In the genomic region with DNA sequence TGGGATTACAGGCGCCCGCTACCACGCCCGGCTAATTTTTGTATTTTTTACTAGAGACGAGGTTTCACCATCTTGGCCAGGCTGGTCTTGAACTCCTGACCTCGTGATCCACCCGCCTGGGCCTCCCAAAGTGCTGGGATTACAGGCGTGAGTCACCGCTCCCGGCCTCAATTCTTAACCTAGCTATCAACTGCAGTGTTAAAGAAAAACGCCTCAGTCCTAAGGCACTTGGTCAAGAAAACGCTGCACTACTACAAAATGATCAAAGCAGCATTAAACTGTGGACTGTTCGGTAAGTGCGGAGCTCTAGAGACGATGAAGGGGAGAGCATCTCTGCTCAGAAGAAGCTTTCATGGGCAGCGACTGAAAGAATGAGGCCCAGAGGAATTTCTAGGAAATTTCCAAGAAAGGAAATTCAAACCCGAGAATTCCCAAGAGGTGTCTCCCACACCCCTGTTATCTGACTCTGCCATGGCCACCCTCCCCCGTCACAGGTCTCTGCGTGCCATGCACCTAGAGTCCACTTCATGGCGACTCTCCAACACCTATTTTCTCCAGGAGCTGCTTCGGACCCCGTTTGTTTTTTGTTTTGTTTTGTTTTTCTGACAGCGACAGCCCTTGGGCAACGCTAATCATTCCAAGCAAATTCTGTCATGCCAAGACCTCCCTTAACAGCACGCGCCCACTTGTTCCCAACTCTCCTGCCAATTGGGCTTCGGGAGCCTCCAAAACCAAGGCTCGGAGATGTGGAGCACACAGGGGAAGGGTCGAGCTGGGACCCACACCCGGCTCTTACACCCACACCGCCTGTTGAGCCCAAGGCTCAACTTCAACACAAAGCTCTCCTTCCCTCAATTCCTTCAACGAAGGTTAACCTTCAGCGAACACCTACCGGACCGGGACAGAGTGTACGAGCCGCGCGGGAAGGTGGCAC, we compare ENCODE assay signal across 10 cellular contexts. TPM values are rescaled to one million over a fixed set of nuclear protein-coding genes. Genes with fewer than 3 reads are reported as not detected.
DNase-seq lines count a peak whose midpoint lies in the region; TF ChIP-seq lines count a peak whose summit lies in the region.
"Not testable (repeated sequence)": the region's sequence is repeated elsewhere in the genome, so short reads cannot be mapped to it uniquely, and the experiment has no call there.
"Had no signal": no experiment of that assay in that cellular context is flagged by ENCODE, and none has a peak within 500 bp of the region (broad histone marks: within the 10 kb centered on the region; RNA-seq: fewer than 3 reads in every experiment).

No MANE protein-coding gene starts in this region.

- H3K9me2 ChIP-seq in SK-N-SH, result not testable (repeated sequence)

- H3K36me3 ChIP-seq in CD8-positive, alpha-beta memory T cell (ENCODE audit: insufficient read depth, low read length); SK-N-SH (replicated peaks in 1 of 2; ENCODE audit: control insufficient read depth in 1 of 2, insufficient read depth in 2 of 2, low read length in 1 of 2); adipocyte (ENCODE audit: control insufficient read depth, insufficient read depth, low read length, severe bottlenecking): not testable (repeated sequence)
- H3K36me3 ChIP-seq in tibial nerve, result peaks cover 0 to 22% (median 0%) of the 10 kb centered on the region in 3 donors

- H3K4me2 ChIP-seq in SK-N-SH, result peak overlapping the region; percentile 88

- H3K27me3 ChIP-seq in CD8-positive, alpha-beta memory T cell (ENCODE audit: insufficient read depth, low read length, poor library complexity, severe bottlenecking); SK-N-SH (ENCODE audit: insufficient read depth); adipocyte (replicated peaks; ENCODE audit: control insufficient read depth, insufficient read depth, low read length); tibial nerve: not testable (repeated sequence)

- not testable (repeated sequence) for DNase-seq in CD8-positive, alpha-beta memory T cell; SK-N-SH; osteocyte (ENCODE audit: extremely low spot score, unreplicated experiment); tibial nerve (ENCODE audit: low spot score in 2 of 2)
- DNase-seq in adipocyte (ENCODE audit: low read depth), result peak; percentile 9
- DNase-seq in epithelial cell of esophagus (ENCODE audit: low read depth), result peak; percentile 8
- DNase-seq in kidney tubule cell (ENCODE audit: low spot score), result peak; percentile 40

- not testable (repeated sequence) for H3K27me3 Mint-ChIP-seq in CD8-positive, alpha-beta memory T cell; IgD-negative memory B cell; osteocyte (ENCODE audit: unreplicated experiment)

- POLR2A ChIA-PET in CD8-positive, alpha-beta memory T cell (lab: Charles Lee), result interaction anchor here (0.7 to 3.3 kb wide), 4 partner anchors 156 to 1312 kb away, joined by 3 to 40 read pairs (median 4); a partner anchor contains a TSS
- POLR2A ChIA-PET in SK-N-SH (lab: Yijun Ruan, JAX), result interaction anchor here (0.8 to 1.8 kb wide), 3 partner anchors 23 to 162 kb away, joined by 3 to 14 read pairs (median 5); a partner anchor contains a TSS

- H3K9me3 Mint-ChIP-seq in CD8-positive, alpha-beta memory T cell; IgD-negative memory B cell; osteocyte (ENCODE audit: unreplicated experiment): not testable (repeated sequence)

- peaks cover 12% of the 10 kb centered on the region; the same call in 1 of the 2 replicates for H4K20me1 ChIP-seq in SK-N-SH (ENCODE audit: insufficient read depth)

- peaks cover 22 to 45% (median 27%) of the 10 kb centered on the region in 3 donors for H3K4me1 Mint-ChIP-seq in CD8-positive, alpha-beta memory T cell
- peaks cover 7 to 16% (median 8%) of the 10 kb centered on the region in 3 donors for H3K4me1 Mint-ChIP-seq in IgD-negative memory B cell
- H3K4me1 Mint-ChIP-seq in osteocyte (ENCODE audit: unreplicated experiment), result peaks cover 25% of the 10 kb centered on the region

- TF ChIP-seq RAD21 in SK-N-SH (IDR thresholded peaks at IDR 0.05; ENCODE audit: low read length), result not testable (repeated sequence)

- H3K4me1 ChIP-seq in CD8-positive, alpha-beta memory T cell (ENCODE audit: insufficient read depth, low read length), result peaks cover 23% of the 10 kb centered on the region
- peaks cover 0 to 25% of the 10 kb centered on the region in 2 experiments; a peak in 2 of 4 replicates for H3K4me1 ChIP-seq in SK-N-SH (ENCODE audit: control insufficient read depth in 1 of 2, insufficient read depth in 2 of 2, low read depth in 1 of 2, low read length in 1 of 2)
- H3K4me1 ChIP-seq in adipocyte (ENCODE audit: control insufficient read depth, insufficient read depth, low read length), result not testable (repeated sequence)
- peaks cover 0 to 31% (median 17%) of the 10 kb centered on the region in 4 donors for H3K4me1 ChIP-seq in tibial nerve

- peaks cover 80% of the 10 kb centered on the region for H3K79me2 ChIP-seq in SK-N-SH (ENCODE audit: insufficient read depth)

- peaks cover 0 to 27% (median 5%) of the 10 kb centered on the region in 3 donors for H3K36me3 Mint-ChIP-seq in CD8-positive, alpha-beta memory T cell
- not testable (repeated sequence) for H3K36me3 Mint-ChIP-seq in IgD-negative memory B cell; osteocyte (ENCODE audit: unreplicated experiment)

- TF ChIP-seq POLR2A in tibial nerve (IDR thresholded peaks at IDR 0.05), result not testable (repeated sequence)

- H3K27ac ChIP-seq in CD8-positive, alpha-beta memory T cell (ENCODE audit: low read depth, low read length), result peak overlapping the region; percentile 90
- H3K27ac ChIP-seq in SK-N-SH (ENCODE audit: low read depth in 2 of 2, low read length in 1 of 2), result peak overlapping the region; percentile 43 to 52; a peak in 2 of 4 replicates
- peak overlapping the region; percentile 78 to 94 (median 88) for H3K27ac ChIP-seq in tibial nerve

- H3K9ac ChIP-seq in SK-N-SH (peak overlapping the region; percentile 85), adipocyte (ENCODE audit: low read length) (peak overlapping the region; percentile 93)

- not testable (repeated sequence) for H3K9me3 ChIP-seq in CD8-positive, alpha-beta memory T cell (ENCODE audit: low read length); SK-N-SH; adipocyte (ENCODE audit: control insufficient read depth, low read length); tibial nerve

- TF ChIP-seq EP300 in SK-N-SH (IDR thresholded peaks at IDR 0.05; ENCODE audit: borderline replicate concordance in 1 of 2, low read depth in 1 of 2, low read length in 1 of 2); tibial nerve (IDR thresholded peaks at IDR 0.05): not testable (repeated sequence)

- peak overlapping the region; percentile 89 to 97 (median 91) for H3K4me3 Mint-ChIP-seq in CD8-positive, alpha-beta memory T cell
- H3K4me3 Mint-ChIP-seq in IgD-negative memory B cell (peak overlapping the region; percentile 90 to 99 (median 96)), osteocyte (ENCODE audit: unreplicated experiment) (peak overlapping the region; percentile 92)

- not testable (repeated sequence) for H3F3A ChIP-seq in SK-N-SH (replicated peaks; ENCODE audit: insufficient read depth)

- H3K27ac Mint-ChIP-seq in CD8-positive, alpha-beta memory T cell, result peak overlapping the region; percentile 93 to 98 (median 95)
- H3K27ac Mint-ChIP-seq in IgD-negative memory B cell, result peak overlapping the region; percentile 91 to 98 (median 96)
- peak overlapping the region; percentile 87 for H3K27ac Mint-ChIP-seq in osteocyte (ENCODE audit: unreplicated experiment)

- 14% methylated on average over 39 of the region's 39 CpGs for WGBS in SK-N-SH (ENCODE audit: low lambda C conversion rate)
- WGBS in tibial nerve, 2 donors, result 24 to 28% methylated on average over 33 to 39 of the region's 39 CpGs

- CTCF ChIA-PET in CD8-positive, alpha-beta memory T cell (lab: Charles Lee), result interaction anchor here (0.7 to 2.6 kb wide), 9 partner anchors 10 to 1312 kb away, joined by 3 to 21 read pairs (median 5); a partner anchor contains a TSS
- CTCF ChIA-PET in SK-N-SH (lab: Yijun Ruan, JAX), result interaction anchor here (0.7 to 11.1 kb wide), 13 partner anchors 10 to 257 kb away, joined by 3 to 113 read pairs (median 4); a partner anchor contains a TSS

- TF ChIP-seq CTCF in SK-N-SH (IDR thresholded peaks at IDR 0.05); epithelial cell of esophagus (IDR thresholded peaks at IDR 0.05; ENCODE audit: insufficient read depth, low read depth, low read length, missing control alignments); osteocyte (IDR thresholded peaks at IDR 0.05); tibial nerve (IDR thresholded peaks at IDR 0.05): not testable (repeated sequence)

- peak overlapping the region; percentile 94 for H3K4me3 ChIP-seq in CD8-positive, alpha-beta memory T cell (ENCODE audit: low read length)
- peak overlapping the region; percentile 92 to 95 for H3K4me3 ChIP-seq in SK-N-SH (ENCODE audit: low read depth in 2 of 2, low read length in 1 of 2)
- peak overlapping the region; percentile 98 for H3K4me3 ChIP-seq in adipocyte (ENCODE audit: low read length)
- peak overlapping the region; percentile 93 for H3K4me3 ChIP-seq in epithelial cell of esophagus (ENCODE audit: low read length)
- H3K4me3 ChIP-seq in tibial nerve, result peak overlapping the region; percentile 65 to 90 (median 75)

- H2AFZ ChIP-seq in SK-N-SH (ENCODE audit: low read depth), result 0 out of 2 replicates have a peak overlapping the region, but pooled peaks have one; percentile 41

RNA-seq across cellular contexts. Expression of a gene that starts 0.7 kb away (rescaled TPM):
- total RNA-seq in CD8-positive, alpha-beta memory T cell, result 100 to 1,000 TPM; 111 to 113 TPM
- 43.2 TPM for polyA plus RNA-seq in CD8-positive, alpha-beta memory T cell
- polyA plus RNA-seq in IgD-negative memory B cell (43.3 TPM), SK-N-SH (2012; rRNA removed) (33.1 and 43.0 TPM in 2 replicates)
- 13.8 and 21.6 TPM in 2 replicates for polyA plus RNA-seq in SK-N-SH (2012; cell fraction: cytosol; rRNA removed)
- 128 and 157 TPM in 2 replicates for polyA plus RNA-seq in SK-N-SH (2012; cell fraction: nucleus; rRNA removed)
- total RNA-seq in osteocyte (64.8 and 67.0 TPM in 2 replicates), tibial nerve (10 to 100 TPM; 35.2 to 72.6 (median 50.5) TPM)

RNA-seq across cellular contexts. Expression of a gene that starts 1.4 kb away (rescaled TPM):
- total RNA-seq in CD8-positive, alpha-beta memory T cell, result 100 to 1,000 TPM; 303 to 318 TPM
- 179 TPM for polyA plus RNA-seq in CD8-positive, alpha-beta memory T cell
- polyA plus RNA-seq in IgD-negative memory B cell (168 TPM), SK-N-SH (2012; rRNA removed) (168 and 222 TPM in 2 replicates)
- polyA plus RNA-seq in SK-N-SH (2012; cell fraction: cytosol; rRNA removed), result 121 and 155 TPM in 2 replicates
- polyA plus RNA-seq in SK-N-SH (2012; cell fraction: nucleus; rRNA removed), result 55.3 and 95.6 TPM in 2 replicates
- total RNA-seq in osteocyte (253 and 281 TPM in 2 replicates), tibial nerve (100 to 1,000 TPM; 108 to 190 (median 153) TPM)

RNA-seq across cellular contexts. Expression of a gene that starts 17.6 kb away (rescaled TPM):
- total RNA-seq in CD8-positive, alpha-beta memory T cell, result not detected
- polyA plus RNA-seq in CD8-positive, alpha-beta memory T cell, result not detected
- polyA plus RNA-seq in IgD-negative memory B cell (not detected), SK-N-SH (2012; rRNA removed) (not detected in 2 replicates)
- not detected in 2 replicates for polyA plus RNA-seq in SK-N-SH (2012; cell fraction: cytosol; rRNA removed)
- polyA plus RNA-seq in SK-N-SH (2012; cell fraction: nucleus; rRNA removed), result not detected in 2 replicates
- total RNA-seq in osteocyte (not detected in 2 replicates), tibial nerve (not detected)
- total RNA-seq: dermis microvascular lymphatic vessel endothelial cell, mesenteric fat pad had no signal

RNA-seq across cellular contexts. Expression of a gene that starts 35.8 kb away (rescaled TPM):
- under 1 TPM; 0.84 to 0.85 TPM for total RNA-seq in CD8-positive, alpha-beta memory T cell
- 0.59 TPM for polyA plus RNA-seq in CD8-positive, alpha-beta memory T cell
- polyA plus RNA-seq in IgD-negative memory B cell, result not detected
- 14.5 and 16.2 TPM in 2 replicates for polyA plus RNA-seq in SK-N-SH (2012; rRNA removed)
- polyA plus RNA-seq in SK-N-SH (2012; cell fraction: cytosol; rRNA removed), result 5.7 and 9.4 TPM in 2 replicates
- 53.8 and 82.8 TPM in 2 replicates for polyA plus RNA-seq in SK-N-SH (2012; cell fraction: nucleus; rRNA removed)
- 1.7 and 2.2 TPM in 2 replicates for total RNA-seq in osteocyte
- 10 to 100 TPM in 3 of 4 donors, 1 to 10 TPM in 1; 7.2 to 32.6 (median 23.3) TPM for total RNA-seq in tibial nerve

RNA-seq across cellular contexts. Expression of a gene that starts 51.6 kb away (rescaled TPM):
- not detected for total RNA-seq in CD8-positive, alpha-beta memory T cell
- 0.05 TPM for polyA plus RNA-seq in CD8-positive, alpha-beta memory T cell
- polyA plus RNA-seq in IgD-negative memory B cell (not detected), SK-N-SH (2012; rRNA removed) (not detected in 2 replicates)
- not detected in 2 replicates for polyA plus RNA-seq in SK-N-SH (2012; cell fraction: cytosol; rRNA removed)
- polyA plus RNA-seq in SK-N-SH (2012; cell fraction: nucleus; rRNA removed), result not detected in 2 replicates
- total RNA-seq in osteocyte (0.30 TPM in 1 of 2 replicates, not detected in the other), tibial nerve (not detected)
- total RNA-seq: mesenteric fat pad had no signal
